26 cellular contexts compared by ENCODE assay signal in genomic region chrX:109797311-109797975, GRCh38.
DNase-seq lines count a peak whose midpoint lies in the region; ATAC-seq and TF ChIP-seq lines count a peak whose summit lies in the region.
"Had no signal": no experiment of that assay in that cellular context is flagged by ENCODE, and none has a peak within 500 bp of the region (broad histone marks: within the 10 kb centered on the region; RNA-seq: fewer than 3 reads in every experiment).

No MANE protein-coding gene starts in this region.

- H3K27ac ChIP-seq in RWPE1 = no peak overlapping the region
- H3K27ac ChIP-seq: hepatocyte, KMS-11, parathyroid adenoma, upper lobe of right lung, WERI-Rb-1 had no signal

- H3K4me1 Mint-ChIP-seq in activated T-helper 17 cell treated with anti-CD3 and anti-CD28 coated beads, Interleukin-2, amount 50 U/mL, for 72 hours = no peaks in the 10 kb centered on the region
- H3K4me1 Mint-ChIP-seq: brain; CD4-positive, CD25-positive, alpha-beta regulatory T cell; memory B cell; naive thymus-derived CD8-positive, alpha-beta T cell had no signal

- H3K36me3 Mint-ChIP-seq in activated T-helper 17 cell treated with anti-CD3 and anti-CD28 coated beads, Interleukin-2, amount 50 U/mL, for 72 hours (ENCODE audit: low read depth) = no peaks in the 10 kb centered on the region
- H3K36me3 Mint-ChIP-seq: activated naive CD8-positive, alpha-beta T cell; brain; CD4-positive, CD25-positive, alpha-beta regulatory T cell; memory B cell had no signal

- H3K4me3 Mint-ChIP-seq in activated T-helper 17 cell treated with anti-CD3 and anti-CD28 coated beads, Interleukin-2, amount 50 U/mL, for 72 hours = no peak overlapping the region
- H3K4me3 Mint-ChIP-seq: activated CD8-positive, alpha-beta T cell treated with anti-CD3 and anti-CD28 coated beads for 36 hours; activated naive CD8-positive, alpha-beta T cell; brain; CD4-positive, CD25-positive, alpha-beta regulatory T cell; dendritic cell treated with granulocyte-macrophage colony-stimulating factor and Interleukin-4, amounts not matched to agents 40 ng/mL and 50 ng/mL, for 4 days; memory B cell; naive thymus-derived CD8-positive, alpha-beta T cell had no signal

- peak; percentile 49 for DNase-seq in AG10803 (ENCODE audit: low read depth)
- DNase-seq in NCI-H1092 (lab: John Stamatoyannopoulos, UW) = peak; percentile 48
- peak; percentile 19 for DNase-seq in RWPE1 (ENCODE audit: low spot score)
- peak; percentile 55 for DNase-seq in fibroblast of peridontal ligament (ENCODE audit: extremely low read depth)
- DNase-seq in GF-D8 (lab: John Stamatoyannopoulos, UW) = no peak
- DNase-seq: activated CD8-positive, alpha-beta T cell treated with anti-CD3 and anti-CD28 coated beads for 36 hours; activated T-cell treated with anti-CD3 and anti-CD28 coated beads, Interleukin-2, amount 50 U/mL, for 48 hours; CD4-positive, CD25-positive, alpha-beta regulatory T cell; DND-41; kidney; naive thymus-derived CD8-positive, alpha-beta T cell; NCI-H1417 treated with DMSO at 0.1 percent for 48 hours; SHP77; stimulated activated CD4-positive, alpha-beta T cell treated with anti-CD3 and anti-CD28 coated beads, Interleukin-2, amount 100 ng/mL, for 48 hours; upper lobe of right lung; WERI-Rb-1 had no signal

- POLR2A ChIA-PET in RWPE1 (lab: Yijun Ruan, JAX; ENCODE audit: low non-redundant PET) = no interaction called here

- no peaks in the 10 kb centered on the region for H3K9me3 Mint-ChIP-seq in activated T-helper 17 cell treated with anti-CD3 and anti-CD28 coated beads, Interleukin-2, amount 50 U/mL, for 72 hours
- H3K9me3 Mint-ChIP-seq: activated CD8-positive, alpha-beta T cell treated with anti-CD3 and anti-CD28 coated beads for 36 hours; dendritic cell treated with granulocyte-macrophage colony-stimulating factor and Interleukin-4, amounts not matched to agents 40 ng/mL and 50 ng/mL, for 4 days; memory B cell; naive thymus-derived CD8-positive, alpha-beta T cell had no signal

- H3K27ac Mint-ChIP-seq in activated T-helper 17 cell treated with anti-CD3 and anti-CD28 coated beads, Interleukin-2, amount 50 U/mL, for 72 hours = no peak overlapping the region
- H3K27ac Mint-ChIP-seq: activated CD8-positive, alpha-beta T cell treated with anti-CD3 and anti-CD28 coated beads for 36 hours; activated naive CD8-positive, alpha-beta T cell; brain; CD4-positive, CD25-positive, alpha-beta regulatory T cell; dendritic cell treated with granulocyte-macrophage colony-stimulating factor and Interleukin-4, amounts not matched to agents 40 ng/mL and 50 ng/mL, for 4 days; memory B cell; naive thymus-derived CD8-positive, alpha-beta T cell had no signal

- CTCF ChIA-PET in RWPE1 (lab: Yijun Ruan, JAX) = no interaction called here

- TF ChIP-seq CTCF in AG10803 (conservative IDR thresholded peaks at IDR 0.05; ENCODE audit: low read length) = no peak
- TF ChIP-seq CTCF in RWPE1 (conservative IDR thresholded peaks at IDR 0.05; ENCODE audit: low read depth) = no peak

- H3K4me3 ChIP-seq in AG10803 (ENCODE audit: low read length) = no peak overlapping the region
- H3K4me3 ChIP-seq: hepatocyte, upper lobe of right lung had no signal

- ATAC-seq in activated T-helper 17 cell treated with anti-CD3 and anti-CD28 coated beads, Interleukin-2, amount 50 U/mL, for 72 hours (replicated peaks) = no peak
- ATAC-seq in GM19035 (IDR thresholded peaks at IDR 0.05; ENCODE audit: unreplicated experiment) (no peak), GM19455 (IDR thresholded peaks at IDR 0.05; ENCODE audit: unreplicated experiment) (no peak)
- ATAC-seq: activated CD8-positive, alpha-beta T cell treated with anti-CD3 and anti-CD28 coated beads for 36 hours; naive thymus-derived CD8-positive, alpha-beta T cell; upper lobe of right lung had no signal

- peaks cover 4% of the 10 kb centered on the region for H3K27me3 Mint-ChIP-seq in activated T-helper 17 cell treated with anti-CD3 and anti-CD28 coated beads, Interleukin-2, amount 50 U/mL, for 72 hours
- H3K27me3 Mint-ChIP-seq: activated CD8-positive, alpha-beta T cell treated with anti-CD3 and anti-CD28 coated beads for 36 hours; activated naive CD8-positive, alpha-beta T cell; CD4-positive, CD25-positive, alpha-beta regulatory T cell; dendritic cell treated with granulocyte-macrophage colony-stimulating factor and Interleukin-4, amounts not matched to agents 40 ng/mL and 50 ng/mL, for 4 days; memory B cell had no signal
